Comparison of ENCODE assay signal across 8 cellular contexts in genomic region chr17:42389135-42389417, GRCh38. TPM values are rescaled to one million over a fixed set of nuclear protein-coding genes. Genes with fewer than 3 reads are reported as not detected.
A peak's percentile ranks its signal among the peaks of the same experiment; 100 is the strongest.
DNase-seq lines count a peak whose midpoint lies in the region; ATAC-seq and TF ChIP-seq lines count a peak whose summit lies in the region.

No MANE protein-coding gene starts in this region.

- peak overlapping the region; percentile 78 for H3K4me3 ChIP-seq in A673 (ENCODE audit: low read depth, low read length, poor library complexity, severe bottlenecking)
- peak overlapping the region; percentile 54 for H3K4me3 ChIP-seq in WI38 (ENCODE audit: low read depth, low read length)
- peak overlapping the region; percentile 1 for H3K4me3 ChIP-seq in hepatocyte

- H3K27ac ChIP-seq in A673 (ENCODE audit: low read depth, low read length, poor library complexity, severe bottlenecking) (peak overlapping the region; percentile 84), hepatocyte (peak overlapping the region; percentile 90)

- DNase-seq in A673 (ENCODE audit: low spot score) (no peak), hepatocyte (ENCODE audit: low spot score) (no peak), NCI-H1694 (lab: John Stamatoyannopoulos, UW) (no peak), DMS53 treated with DMSO at 0.1 percent for 48 hours (lab: John Stamatoyannopoulos, UW; ENCODE audit: unreplicated experiment) (no peak), SK-N-DZ (ENCODE audit: low spot score) (no peak)

- 12% methylated on average over 11 of the region's 11 CpGs for WGBS in hepatocyte (ENCODE audit: low lambda C conversion rate, missing lambda C conversion rate)

- H3K36me3 Mint-ChIP-seq in stimulated activated naive CD8-positive, alpha-beta T cell treated with anti-CD3 and anti-CD28 coated beads, Interleukin-15, Interleukin-2, amounts not matched to agents 100 ng/mL and 50 ng/mL, for 24 hours (ENCODE audit: low read depth): peaks cover 24% of the 10 kb centered on the region

- no peaks in the 10 kb centered on the region for H3K9me3 ChIP-seq in A673 (ENCODE audit: low read depth, low read length, poor library complexity, severe bottlenecking)
- H3K9me3 ChIP-seq in hepatocyte (ENCODE audit: low read depth): no peaks in the 10 kb centered on the region

- CTCF ChIA-PET in A673 (lab: Charles Lee): no interaction called here

- peak overlapping the region; percentile 100 for H3K27ac Mint-ChIP-seq in stimulated activated naive CD8-positive, alpha-beta T cell treated with anti-CD3 and anti-CD28 coated beads, Interleukin-15, Interleukin-2, amounts not matched to agents 100 ng/mL and 50 ng/mL, for 24 hours

- H3K4me1 Mint-ChIP-seq in stimulated activated naive CD8-positive, alpha-beta T cell treated with anti-CD3 and anti-CD28 coated beads, Interleukin-15, Interleukin-2, amounts not matched to agents 100 ng/mL and 50 ng/mL, for 24 hours (ENCODE audit: low read depth): peaks cover 71% of the 10 kb centered on the region

- H3K4me1 ChIP-seq in A673 (ENCODE audit: insufficient read depth, low read length, poor library complexity, severe bottlenecking) (peaks cover 12% of the 10 kb centered on the region), hepatocyte (ENCODE audit: insufficient read depth) (peaks cover 20% of the 10 kb centered on the region)

- intact Hi-C loops in A673 (cut with micrococcal nuclease; ENCODE audit: unreplicated experiment): no loop called here

- peak overlapping the region; percentile 94 for H3K4me3 Mint-ChIP-seq in stimulated activated naive CD8-positive, alpha-beta T cell treated with anti-CD3 and anti-CD28 coated beads, Interleukin-15, Interleukin-2, amounts not matched to agents 100 ng/mL and 50 ng/mL, for 24 hours

- H3K36me3 ChIP-seq in A673 (ENCODE audit: insufficient read depth, low read length, poor library complexity, severe bottlenecking) (no peaks in the 10 kb centered on the region), hepatocyte (replicated peaks; ENCODE audit: insufficient read depth, low read depth) (no peaks in the 10 kb centered on the region)

- H2AFZ ChIP-seq in hepatocyte: peak overlapping the region; percentile 46

- H3K27me3 ChIP-seq in A673 (replicated peaks; ENCODE audit: insufficient read depth, low read depth, low read length, poor library complexity): no peaks in the 10 kb centered on the region
- no peaks in the 10 kb centered on the region for H3K27me3 ChIP-seq in hepatocyte

- H4K20me1 ChIP-seq in hepatocyte (ENCODE audit: insufficient read depth, poor library complexity, severe bottlenecking): peaks cover 31% of the 10 kb centered on the region

- H3K9me2 ChIP-seq in hepatocyte (replicated peaks; ENCODE audit: insufficient read depth): no peaks in the 10 kb centered on the region

- BruUV-seq in A673 (replicated peaks; lab: Mats Ljungman, UMichigan): TSS peak; percentile 97

- H3K79me2 ChIP-seq in hepatocyte: peaks cover 40% of the 10 kb centered on the region

- no peak for TF ChIP-seq CTCF in A673 (conservative IDR thresholded peaks at IDR 0.05; ENCODE audit: low read depth, low read length)
- TF ChIP-seq CTCF in WI38 (IDR thresholded peaks at IDR 0.05; ENCODE audit: low read depth, low read length): no peak
- TF ChIP-seq CTCF in hepatocyte (IDR thresholded peaks at IDR 0.05; ENCODE audit: poor library complexity): no peak

- H3K9me3 Mint-ChIP-seq in stimulated activated naive CD8-positive, alpha-beta T cell treated with anti-CD3 and anti-CD28 coated beads, Interleukin-15, Interleukin-2, amounts not matched to agents 100 ng/mL and 50 ng/mL, for 24 hours: no peaks in the 10 kb centered on the region

- H3K27me3 Mint-ChIP-seq in stimulated activated naive CD8-positive, alpha-beta T cell treated with anti-CD3 and anti-CD28 coated beads, Interleukin-15, Interleukin-2, amounts not matched to agents 100 ng/mL and 50 ng/mL, for 24 hours: no peaks in the 10 kb centered on the region

- peak; percentile 5 for ATAC-seq in GM21576 (IDR thresholded peaks at IDR 0.05; ENCODE audit: unreplicated experiment)

- POLR2A ChIA-PET in A673 (lab: Charles Lee; ENCODE audit: low non-redundant PET): no interaction called here

- H3K4me2 ChIP-seq in hepatocyte: peak overlapping the region; percentile 71

RNA-seq across cellular contexts. Expression of gene STAT3, which starts 0.8 kb away (rescaled TPM):
- total RNA-seq in A673 (2021) (59.7 and 60.5 TPM in 2 replicates), hepatocyte (154 and 163 TPM in 2 replicates)
- 152 and 157 TPM in 2 replicates for polyA plus RNA-seq in hepatocyte
- 20.7 and 23.9 TPM in 2 replicates for polyA plus RNA-seq in SK-N-DZ (2014; cell fraction: cytosol; rRNA removed)
- polyA plus RNA-seq in SK-N-DZ (2014; cell fraction: nucleus; rRNA removed): 17.7 and 20.4 TPM in 2 replicates

RNA-seq across cellular contexts. Expression of gene CAVIN1, which starts 34.0 kb away (rescaled TPM):
- total RNA-seq in A673 (2021): 16.6 and 19.9 TPM in 2 replicates
- total RNA-seq in hepatocyte: 69.9 and 85.8 TPM in 2 replicates
- polyA plus RNA-seq in hepatocyte: 96.5 and 111 TPM in 2 replicates
- polyA plus RNA-seq in SK-N-DZ (2014; cell fraction: cytosol; rRNA removed): not detected in 2 replicates
- polyA plus RNA-seq in SK-N-DZ (2014; cell fraction: nucleus; rRNA removed): not detected in 2 replicates

Comparison
In these comparisons a context has a peak if more than half of its experiments do, and no peak if none do; other contexts are left out.
1. H3K4me3 ChIP-seq: peak in every context shown above with its lines; median percentile 78 in A673; 54 in WI38; 1 in hepatocyte.